8 cellular contexts compared by ENCODE assay signal in genomic region chr12:26122681-26123481, GRCh38. TPM values are rescaled to one million over a fixed set of nuclear protein-coding genes. Genes with fewer than 3 reads are reported as not detected.
A peak's percentile ranks its signal among the peaks of the same experiment; 100 is the strongest.
DNase-seq lines count a peak whose midpoint lies in the region; ATAC-seq lines count a peak whose summit lies in the region.

No MANE protein-coding gene starts in this region.

- DNase-seq in NCI-H146 (lab: John Stamatoyannopoulos, UW) (peak; percentile 56), NCI-H146 treated with DMSO at 0.1 percent for 48 hours (lab: John Stamatoyannopoulos, UW; ENCODE audit: unreplicated experiment) (no peak), HK-2 (ENCODE audit: unreplicated experiment) (peak; percentile 60), T1000 (lab: John Stamatoyannopoulos, UW) (peak; percentile 47), cortex of kidney (lab: John Stamatoyannopoulos, UW) (peak; percentile 12), left lobe of liver (ENCODE audit: low spot score) (peak; percentile 52), GM19240 (ENCODE audit: insufficient read length, low spot score) (no peak)
- DNase-seq in stimulated activated CD4-positive, alpha-beta T cell treated with anti-CD3 and anti-CD28 coated beads, Interleukin-4, amount 100 ng/mL, for 1 hour = peak; percentile 33

- peak; percentile 23 for ATAC-seq in left lobe of liver

RNA-seq across cellular contexts. Expression of gene BHLHE41, which starts 2.0 kb away (rescaled TPM):
- total RNA-seq in left lobe of liver = 1.9 TPM

Comparison
In these comparisons a context has a peak if more than half of its experiments do, and no peak if none do; other contexts are left out.
1. DNase-seq: peak in NCI-H146 (single experiment), HK-2 (single experiment), T1000 (single experiment), cortex of kidney (single experiment), left lobe of liver (single experiment) and stimulated activated CD4-positive, alpha-beta T cell treated with anti-CD3 and anti-CD28 coated beads, Interleukin-4, amount 100 ng/mL, for 1 hour (single experiment); none in NCI-H146 treated with DMSO at 0.1 percent for 48 hours (single experiment) and GM19240 (single experiment).